8 cellular contexts compared by ENCODE assay signal in the genomic region with DNA sequence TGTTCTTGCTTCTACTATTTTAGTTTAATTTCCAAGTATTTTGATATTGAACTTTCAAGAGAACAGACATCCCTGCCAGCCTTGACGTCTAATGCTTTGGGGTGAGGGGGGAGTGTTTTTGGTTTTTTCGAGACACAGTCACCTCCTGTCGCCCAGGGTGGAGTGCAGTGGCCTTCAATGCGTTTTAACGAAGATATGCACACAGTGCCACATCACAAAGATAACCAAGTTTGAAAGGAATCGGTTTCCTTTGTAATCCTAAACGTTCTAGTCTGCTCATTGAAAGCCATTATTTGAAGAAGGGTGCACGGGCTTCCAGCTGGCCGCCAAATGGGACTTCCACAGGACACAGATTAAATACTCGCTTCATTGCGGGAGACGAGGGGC. TPM values are rescaled to one million over a fixed set of nuclear protein-coding genes. Genes with fewer than 3 reads are reported as not detected.
A peak's percentile ranks its signal among the peaks of the same experiment; 100 is the strongest.
DNase-seq lines count a peak whose midpoint lies in the region; ATAC-seq and TF ChIP-seq lines count a peak whose summit lies in the region.
"Not testable (repeated sequence)": the region's sequence is repeated elsewhere in the genome, so short reads cannot be mapped to it uniquely, and the experiment has no call there.

No MANE protein-coding gene starts in this region.

- H2BK5ac ChIP-seq in H9 (ENCODE audit: insufficient read length, low read length): not testable (repeated sequence)

- not testable (repeated sequence) for H3K14ac ChIP-seq in H9 (ENCODE audit: insufficient read depth, low read length)

- not testable (repeated sequence) for H3K36me3 ChIP-seq in left ventricle myocardium inferior, spleen

- not testable (repeated sequence) for H3K4me1 ChIP-seq in H9 (ENCODE audit: insufficient read depth, low read length); left ventricle myocardium inferior
- peaks cover 0 to 13% (median 0%) of the 10 kb centered on the region in 6 donors for H3K4me1 ChIP-seq in spleen

- not testable (repeated sequence) for H3K9me3 Mint-ChIP-seq in H9; activated T-helper 2 cell treated with anti-CD3 and anti-CD28 coated beads, Interferon-gamma antibody, Interleukin-2, Interleukin-4, amounts not matched to agents 10 μg/mL and 5 μg/mL and 100 μg/mL, durations not matched to agents 14 hours and 24 hours and 36 hours; dendritic cell treated with granulocyte-macrophage colony-stimulating factor and Interleukin-4, amounts not matched to agents 40 ng/mL and 50 ng/mL, for 4 days; naive B cell

- H3K79me2 ChIP-seq in H9 (ENCODE audit: insufficient read depth, low read length): not testable (repeated sequence)

- not testable (repeated sequence) for H4K5ac ChIP-seq in H9 (ENCODE audit: insufficient read length, low read depth, low read length)

- not testable (repeated sequence) for H3K56ac ChIP-seq in H9 (ENCODE audit: insufficient read length, low read depth, low read length)

- peak in 1 of 2 donors; percentile 1 for ATAC-seq in naive B cell (ENCODE audit: low read depth in 2 of 2)

- TF ChIP-seq POLR2A in spleen (IDR thresholded peaks at IDR 0.05): not testable (repeated sequence)

- DNase-seq in AG09309 (ENCODE audit: low read depth); H9; activated T-helper 2 cell treated with anti-CD3 and anti-CD28 coated beads, Interferon-gamma antibody, Interleukin-2, Interleukin-4, amounts not matched to agents 10 μg/mL and 5 μg/mL and 100 μg/mL, durations not matched to agents 14 hours and 24 hours and 36 hours (ENCODE audit: low spot score); left ventricle myocardium inferior; naive B cell; spleen: not testable (repeated sequence)
- peak; percentile 29 for DNase-seq in T follicular helper cell (ENCODE audit: low read depth)

- not testable (repeated sequence) for H3K4ac ChIP-seq in H9 (ENCODE audit: low read depth, low read length)

- H3K23me2 ChIP-seq in H9 (ENCODE audit: insufficient read length, low read depth, low read length, poor library complexity, severe bottlenecking): not testable (repeated sequence)

- H2BK20ac ChIP-seq in H9 (ENCODE audit: low read depth, low read length, poor library complexity, severe bottlenecking): not testable (repeated sequence)

- not testable (repeated sequence) for H4K91ac ChIP-seq in H9 (ENCODE audit: insufficient read length, low read depth, low read length)

- H3K4me1 Mint-ChIP-seq in H9 (peaks cover 18% of the 10 kb centered on the region in 2 experiments), naive B cell (peaks cover 5 to 24% (median 16%) of the 10 kb centered on the region in 3 donors)
- H3K4me1 Mint-ChIP-seq in activated T-helper 2 cell treated with anti-CD3 and anti-CD28 coated beads, Interferon-gamma antibody, Interleukin-2, Interleukin-4, amounts not matched to agents 10 μg/mL and 5 μg/mL and 100 μg/mL, durations not matched to agents 14 hours and 24 hours and 36 hours (ENCODE audit: low read depth): not testable (repeated sequence)
- peaks cover 19% of the 10 kb centered on the region for H3K4me1 Mint-ChIP-seq in dendritic cell treated with granulocyte-macrophage colony-stimulating factor and Interleukin-4, amounts not matched to agents 40 ng/mL and 50 ng/mL, for 4 days (ENCODE audit: low read depth)

- H3K23ac ChIP-seq in H9 (ENCODE audit: insufficient read length, low read depth, low read length): not testable (repeated sequence)

- not testable (repeated sequence) for H4K8ac ChIP-seq in H9 (replicated peaks; ENCODE audit: insufficient read length, low read depth, low read length)

- not testable (repeated sequence) for H3K27ac ChIP-seq in H9 (ENCODE audit: insufficient read length, low read depth, low read length); left ventricle myocardium inferior (replicated peaks)
- H3K27ac ChIP-seq in spleen: peak overlapping the region; percentile 70 to 93 (median 84)

- H3K27ac Mint-ChIP-seq in H9 (peak overlapping the region; percentile 100), naive B cell (peak overlapping the region; percentile 99 to 100 (median 100))
- peak overlapping the region; percentile 99 for H3K27ac Mint-ChIP-seq in activated T-helper 2 cell treated with anti-CD3 and anti-CD28 coated beads, Interferon-gamma antibody, Interleukin-2, Interleukin-4, amounts not matched to agents 10 μg/mL and 5 μg/mL and 100 μg/mL, durations not matched to agents 14 hours and 24 hours and 36 hours
- peak overlapping the region; percentile 94 for H3K27ac Mint-ChIP-seq in dendritic cell treated with granulocyte-macrophage colony-stimulating factor and Interleukin-4, amounts not matched to agents 40 ng/mL and 50 ng/mL, for 4 days

- not testable (repeated sequence) for H3K18ac ChIP-seq in H9 (ENCODE audit: insufficient read length, low read depth, low read length)

- H2AFZ ChIP-seq in H9 (ENCODE audit: low read length): not testable (repeated sequence)

- not testable (repeated sequence) for H2BK15ac ChIP-seq in H9 (ENCODE audit: low read depth, low read length)

- H4K20me1 ChIP-seq in H9 (ENCODE audit: control insufficient read depth, insufficient read depth, insufficient read length): not testable (repeated sequence)

- H2BK12ac ChIP-seq in H9 (ENCODE audit: insufficient read length, low read depth, low read length): not testable (repeated sequence)

- no CpG with 5 or more reads among the region's 12 CpGs for WGBS in H9 (ENCODE audit: extremely low coverage, insufficient read length, low lambda C conversion rate)
- 0 to 10% (median 6%) methylated on average over 12 of the region's 12 CpGs for WGBS in spleen, 5 donors

- H3K27me3 ChIP-seq in H9 (ENCODE audit: insufficient read depth, low read length); left ventricle myocardium inferior (ENCODE audit: low read depth); spleen (replicated peaks in 1 of 7): not testable (repeated sequence)

- TF ChIP-seq CTCF in AG09309 (IDR thresholded peaks at IDR 0.05; ENCODE audit: control insufficient read depth, insufficient read depth, low read depth, low read length, missing control alignments); H9 (conservative IDR thresholded peaks at IDR 0.05); left ventricle myocardium inferior (IDR thresholded peaks at IDR 0.05; ENCODE audit: borderline replicate concordance); spleen (IDR thresholded peaks at IDR 0.05 in 8 of 11, conservative IDR thresholded peaks at IDR 0.05 in 3 of 11): not testable (repeated sequence)

- H3K27me3 Mint-ChIP-seq in H9 (ENCODE audit: low read depth); activated T-helper 2 cell treated with anti-CD3 and anti-CD28 coated beads, Interferon-gamma antibody, Interleukin-2, Interleukin-4, amounts not matched to agents 10 μg/mL and 5 μg/mL and 100 μg/mL, durations not matched to agents 14 hours and 24 hours and 36 hours (ENCODE audit: low read depth); dendritic cell treated with granulocyte-macrophage colony-stimulating factor and Interleukin-4, amounts not matched to agents 40 ng/mL and 50 ng/mL, for 4 days; naive B cell: not testable (repeated sequence)

- not testable (repeated sequence) for H3T11ph ChIP-seq in H9 (ENCODE audit: low read length)

- intact Hi-C loops in activated T-helper 2 cell treated with anti-CD3 and anti-CD28 coated beads, Interferon-gamma antibody, Interleukin-2, Interleukin-4, amounts not matched to agents 10 μg/mL and 5 μg/mL and 100 μg/mL, durations not matched to agents 14 hours and 24 hours and 36 hours (cut with micrococcal nuclease); dendritic cell treated with granulocyte-macrophage colony-stimulating factor and Interleukin-4, amounts not matched to agents 40 ng/mL and 50 ng/mL, for 4 days (cut with micrococcal nuclease); left ventricle myocardium inferior (cut with micrococcal nuclease); spleen (cut with DNase I; ENCODE audit: low total_unique reads): not testable (repeated sequence)

- not testable (repeated sequence) for H3K9ac ChIP-seq in H9 (ENCODE audit: extremely low read depth, insufficient read length, low read length)

- peak overlapping the region; percentile 77 to 84 for H3K4me3 Mint-ChIP-seq in H9
- peak overlapping the region; percentile 86 for H3K4me3 Mint-ChIP-seq in activated T-helper 2 cell treated with anti-CD3 and anti-CD28 coated beads, Interferon-gamma antibody, Interleukin-2, Interleukin-4, amounts not matched to agents 10 μg/mL and 5 μg/mL and 100 μg/mL, durations not matched to agents 14 hours and 24 hours and 36 hours (ENCODE audit: low read depth)
- H3K4me3 Mint-ChIP-seq in dendritic cell treated with granulocyte-macrophage colony-stimulating factor and Interleukin-4, amounts not matched to agents 40 ng/mL and 50 ng/mL, for 4 days: peak overlapping the region; percentile 84
- peak overlapping the region; percentile 75 to 98 (median 94) for H3K4me3 Mint-ChIP-seq in naive B cell

- not testable (repeated sequence) for H3K79me1 ChIP-seq in H9 (ENCODE audit: insufficient read depth, low read depth, low read length, poor library complexity, severe bottlenecking)

- not testable (repeated sequence) for H3K9me3 ChIP-seq in H9 (ENCODE audit: control insufficient read depth, low read depth, low read length); left ventricle myocardium inferior (replicated peaks); spleen

- peak overlapping the region; percentile 76 for H3K4me2 ChIP-seq in H9 (ENCODE audit: insufficient read depth, insufficient read length, low read length)

- H3K36me3 Mint-ChIP-seq in H9 (ENCODE audit: insufficient read depth in 1 of 3, low read depth in 3 of 3); activated T-helper 2 cell treated with anti-CD3 and anti-CD28 coated beads, Interferon-gamma antibody, Interleukin-2, Interleukin-4, amounts not matched to agents 10 μg/mL and 5 μg/mL and 100 μg/mL, durations not matched to agents 14 hours and 24 hours and 36 hours (ENCODE audit: low read depth); dendritic cell treated with granulocyte-macrophage colony-stimulating factor and Interleukin-4, amounts not matched to agents 40 ng/mL and 50 ng/mL, for 4 days (ENCODE audit: low read depth); naive B cell: not testable (repeated sequence)

- H2BK120ac ChIP-seq in H9 (ENCODE audit: low read depth, low read length, poor library complexity, severe bottlenecking): not testable (repeated sequence)

- not testable (repeated sequence) for H2AK5ac ChIP-seq in H9 (ENCODE audit: insufficient read length, low read length)

- peak overlapping the region; percentile 37 for H3K4me3 ChIP-seq in AG09309 (ENCODE audit: control insufficient read depth, low read depth, low read length)
- H3K4me3 ChIP-seq in left ventricle myocardium inferior: peak overlapping the region; percentile 58
- peak overlapping the region; percentile 10 to 67 (median 33) for H3K4me3 ChIP-seq in spleen

RNA-seq across cellular contexts. Expression of a gene that starts 52.3 kb away (rescaled TPM):
- total RNA-seq in H9 (2021) (not detected in 2 replicates), left ventricle myocardium inferior (not detected), spleen (not detected)
- total RNA-seq in activated T-helper 2 cell treated with anti-CD3 and anti-CD28 coated beads, Interferon-gamma antibody, Interleukin-2, Interleukin-4, amounts not matched to agents 10 μg/mL and 5 μg/mL and 100 μg/mL, durations not matched to agents 14 hours and 24 hours and 36 hours: not detected in 2 replicates
- polyA plus RNA-seq in naive B cell (ENCODE audit: low read depth in 6 of 6) (not detected), spleen (not detected)
